19 cellular contexts compared by ENCODE assay signal in genomic region chr6:119637768-119638167, GRCh38.
A peak's percentile ranks its signal among the peaks of the same experiment; 100 is the strongest.
DNase-seq lines count a peak whose midpoint lies in the region; ATAC-seq, FAIRE-seq and TF ChIP-seq lines count a peak whose summit lies in the region.
"Had no signal": no experiment of that assay in that cellular context is flagged by ENCODE, and none has a peak within 500 bp of the region (broad histone marks: within the 10 kb centered on the region; RNA-seq: fewer than 3 reads in every experiment).

No MANE protein-coding gene starts in this region.

- no peak overlapping the region for H3K27ac ChIP-seq in pancreas
- H3K27ac ChIP-seq: GM23248, SJCRH30 had no signal

- DNase-seq in GF-D8 (lab: John Stamatoyannopoulos, UW) (peak; percentile 77), inferior parietal cortex (ENCODE audit: extremely low spot score) (peak; percentile 33), NCI-H1048 (lab: John Stamatoyannopoulos, UW) (no peak), HT-29 (ENCODE audit: low spot score) (no peak), pancreas (no peak)
- DNase-seq: AML-193; C1 segment of cervical spinal cord; CD8-positive, alpha-beta T cell; GDM1; GM23248; NCI-H1105 treated with DMSO at 0.1 percent for 48 hours; NCI-H2029 treated with DMSO at 0.1 percent for 48 hours; NCI-H524 treated with DMSO at 0.1 percent for 48 hours; OCI-M1; SJCRH30 had no signal

- peaks cover 15% of the 10 kb centered on the region for H3K9me3 ChIP-seq in Loucy (ENCODE audit: insufficient read depth, low read depth, low read length)
- no peaks in the 10 kb centered on the region for H3K9me3 ChIP-seq in pancreas
- H3K9me3 ChIP-seq: HAP-1, SJCRH30 had no signal

- H3K4me2 ChIP-seq in Loucy (ENCODE audit: low read depth, low read length, poor library complexity, severe bottlenecking), result peak overlapping the region; percentile 72

- H3F3A ChIP-seq in Loucy (ENCODE audit: low read depth), result peaks cover 3% of the 10 kb centered on the region; the same call in 1 of the 2 replicates

- H3K4me1 ChIP-seq in Loucy (ENCODE audit: insufficient read depth, low read length, poor library complexity, severe bottlenecking), result peaks cover 51% of the 10 kb centered on the region
- H3K4me1 ChIP-seq in pancreas, result no peaks in the 10 kb centered on the region
- H3K4me1 ChIP-seq: SJCRH30 had no signal

- ATAC-seq in HG02852 (IDR thresholded peaks at IDR 0.05; ENCODE audit: unreplicated experiment), result peak; percentile 75
- no peak for ATAC-seq in pancreas
- ATAC-seq: CD8-positive, alpha-beta T cell had no signal

- H3K27me3 ChIP-seq in Loucy (ENCODE audit: insufficient read depth, low read length, poor library complexity, severe bottlenecking), result no peaks in the 10 kb centered on the region
- H3K27me3 ChIP-seq in pancreas, result no peaks in the 10 kb centered on the region
- H3K27me3 ChIP-seq: SJCRH30 had no signal

- H2AFZ ChIP-seq in Loucy (ENCODE audit: low read length), result no peak overlapping the region
- H2AFZ ChIP-seq: GM23248 had no signal

- H4K20me1 ChIP-seq in Loucy (ENCODE audit: insufficient read depth, low read length, poor library complexity, severe bottlenecking), result no peaks in the 10 kb centered on the region

- FAIRE-seq in pancreas (lab: Jason Lieb, UNC), result no peak
- FAIRE-seq: RCC 7860 had no signal

- H3K79me2 ChIP-seq in Loucy (ENCODE audit: insufficient read depth, low read length), result no peaks in the 10 kb centered on the region

- H3K36me3 ChIP-seq in Loucy (ENCODE audit: insufficient read depth, low read length) (no peaks in the 10 kb centered on the region), pancreas (no peaks in the 10 kb centered on the region)
- H3K36me3 ChIP-seq: HAP-1, SJCRH30 had no signal

- TF ChIP-seq CTCF in Loucy (conservative IDR thresholded peaks at IDR 0.05; ENCODE audit: low read length) (no peak), pancreas (IDR thresholded peaks at IDR 0.05) (no peak)

- peak overlapping the region; percentile 53 for H3K4me3 ChIP-seq in Loucy (ENCODE audit: low read length, poor library complexity, severe bottlenecking)
- H3K4me3 ChIP-seq in pancreas, result no peak overlapping the region
- H3K4me3 ChIP-seq: GM23248, HAP-1, SJCRH30 had no signal

- 86 to 87% methylated on average over 3 of the region's 3 CpGs for WGBS in pancreas, 2 donors

- H3K9me2 ChIP-seq in Loucy (replicated peaks; ENCODE audit: low read depth, low read length), result no peaks in the 10 kb centered on the region

- peak overlapping the region; percentile 64 for H3K9ac ChIP-seq in Loucy (ENCODE audit: low read depth, low read length, poor library complexity, severe bottlenecking)
- H3K9ac ChIP-seq: GM23248 had no signal

- intact Hi-C loops in pancreas (cut with DNase I), result no loop called here

Comparison
In these comparisons a context has a peak if more than half of its experiments do, and no peak if none do; other contexts are left out.
1. DNase-seq: peak in GF-D8 (single experiment) and inferior parietal cortex (single experiment); none in NCI-H1048 (single experiment), HT-29 (single experiment) and pancreas (0 of 6).